Comparison of ENCODE assay signal across 8 cellular contexts in genomic region chr1:176691251-176692228, GRCh38.
A peak's percentile ranks its signal among the peaks of the same experiment; 100 is the strongest.
DNase-seq lines count a peak whose midpoint lies in the region; ATAC-seq and TF ChIP-seq lines count a peak whose summit lies in the region.

No MANE protein-coding gene starts in this region.

- H3K4me1 ChIP-seq in ascending aorta, result peaks cover 0 to 5% of the 10 kb centered on the region in 2 donors
- H3K4me1 ChIP-seq in testis, result no peaks in the 10 kb centered on the region

- H3K9me3 ChIP-seq in ascending aorta, result no peaks in the 10 kb centered on the region
- no peaks in the 10 kb centered on the region for H3K9me3 ChIP-seq in testis

- DNase-seq in GDM1 (lab: John Stamatoyannopoulos, UW) (peak; percentile 16), NCI-H345 treated with DMSO at 0.1 percent for 48 hours (lab: John Stamatoyannopoulos, UW; ENCODE audit: unreplicated experiment) (peak; percentile 31), ascending aorta (ENCODE audit: low spot score in 2 of 2) (peak in 1 of 2 donors; percentile 66), iPS-NIHi11 (ENCODE audit: low spot score) (peak; percentile 67), testis (peak; percentile 40)
- no peak for DNase-seq in activated T-helper 2 cell treated with anti-CD3 and anti-CD28 coated beads, Interferon-gamma antibody, Interleukin-2, Interleukin-4, amounts not matched to agents 10 μg/mL and 5 μg/mL and 100 μg/mL, durations not matched to agents 14 hours and 24 hours and 36 hours (ENCODE audit: low spot score)

- WGBS in testis, 2 donors, result 58 to 64% methylated on average over 8 of the region's 8 CpGs

- TF ChIP-seq CTCF in ascending aorta (IDR thresholded peaks at IDR 0.05) (peak; percentile 36 to 83 (median 73)), testis (IDR thresholded peaks at IDR 0.05) (peak in 2 of 3 experiments; percentile 54 to 70)

- H3K27ac ChIP-seq in ascending aorta (no peak overlapping the region), testis (no peak overlapping the region)

- no peaks in the 10 kb centered on the region for H3K27me3 Mint-ChIP-seq in activated T-helper 2 cell treated with anti-CD3 and anti-CD28 coated beads, Interferon-gamma antibody, Interleukin-2, Interleukin-4, amounts not matched to agents 10 μg/mL and 5 μg/mL and 100 μg/mL, durations not matched to agents 14 hours and 24 hours and 36 hours (ENCODE audit: low read depth)

- intact Hi-C loops in ascending aorta (cut with DNase I) (loop anchor here (1.0 to 5.0 kb wide), 4 partner anchors 34 to 314 kb away; no protein-coding TSS in a partner anchor), testis (cut with DNase I; ENCODE audit: low total_unique reads) (no loop called here)
- intact Hi-C loops in activated T-helper 2 cell treated with anti-CD3 and anti-CD28 coated beads, Interferon-gamma antibody, Interleukin-2, Interleukin-4, amounts not matched to agents 10 μg/mL and 5 μg/mL and 100 μg/mL, durations not matched to agents 14 hours and 24 hours and 36 hours (cut with micrococcal nuclease), result loop anchor here (2.0 to 5.0 kb wide), 2 partner anchors 129 to 317 kb away; no protein-coding TSS in a partner anchor

- ATAC-seq in GM21360 (IDR thresholded peaks at IDR 0.05; ENCODE audit: unreplicated experiment), result peak; percentile 92
- peak; percentile 94 for ATAC-seq in HG03520 (IDR thresholded peaks at IDR 0.05; ENCODE audit: unreplicated experiment)

- H3K4me3 ChIP-seq in ascending aorta (no peak overlapping the region), testis (no peak overlapping the region)

- no peak for TF ChIP-seq POLR2A in testis (IDR thresholded peaks at IDR 0.05)

- H3K27ac Mint-ChIP-seq in activated T-helper 2 cell treated with anti-CD3 and anti-CD28 coated beads, Interferon-gamma antibody, Interleukin-2, Interleukin-4, amounts not matched to agents 10 μg/mL and 5 μg/mL and 100 μg/mL, durations not matched to agents 14 hours and 24 hours and 36 hours, result no peak overlapping the region

- no peaks in the 10 kb centered on the region for H3K9me3 Mint-ChIP-seq in activated T-helper 2 cell treated with anti-CD3 and anti-CD28 coated beads, Interferon-gamma antibody, Interleukin-2, Interleukin-4, amounts not matched to agents 10 μg/mL and 5 μg/mL and 100 μg/mL, durations not matched to agents 14 hours and 24 hours and 36 hours

- H3K4me1 Mint-ChIP-seq in activated T-helper 2 cell treated with anti-CD3 and anti-CD28 coated beads, Interferon-gamma antibody, Interleukin-2, Interleukin-4, amounts not matched to agents 10 μg/mL and 5 μg/mL and 100 μg/mL, durations not matched to agents 14 hours and 24 hours and 36 hours (ENCODE audit: low read depth), result no peaks in the 10 kb centered on the region

- no peaks in the 10 kb centered on the region for H3K27me3 ChIP-seq in ascending aorta
- H3K27me3 ChIP-seq in testis, result no peaks in the 10 kb centered on the region

- no peaks in the 10 kb centered on the region for H3K36me3 Mint-ChIP-seq in activated T-helper 2 cell treated with anti-CD3 and anti-CD28 coated beads, Interferon-gamma antibody, Interleukin-2, Interleukin-4, amounts not matched to agents 10 μg/mL and 5 μg/mL and 100 μg/mL, durations not matched to agents 14 hours and 24 hours and 36 hours (ENCODE audit: low read depth)

- no peak overlapping the region for H3K4me3 Mint-ChIP-seq in activated T-helper 2 cell treated with anti-CD3 and anti-CD28 coated beads, Interferon-gamma antibody, Interleukin-2, Interleukin-4, amounts not matched to agents 10 μg/mL and 5 μg/mL and 100 μg/mL, durations not matched to agents 14 hours and 24 hours and 36 hours (ENCODE audit: low read depth)

- H3K36me3 ChIP-seq in ascending aorta (no peaks in the 10 kb centered on the region), testis (ENCODE audit: low read depth, missing control alignments) (no peaks in the 10 kb centered on the region)
